Comparison of ENCODE assay signal across 11 cellular contexts in genomic region chr1:87805661-87806376, GRCh38.
DNase-seq lines count a peak whose midpoint lies in the region; ATAC-seq and TF ChIP-seq lines count a peak whose summit lies in the region.
"Had no signal": no experiment of that assay in that cellular context is flagged by ENCODE, and none has a peak within 500 bp of the region (broad histone marks: within the 10 kb centered on the region; RNA-seq: fewer than 3 reads in every experiment).

No MANE protein-coding gene starts in this region.

- H2AFZ ChIP-seq in OCI-LY1 (ENCODE audit: low read length) = peak overlapping the region; percentile 81; the same call in 1 of the 2 replicates

- H3K79me2 ChIP-seq in OCI-LY1 (ENCODE audit: insufficient read depth, low read length) = no peaks in the 10 kb centered on the region

- H3K4me1 Mint-ChIP-seq in glutamatergic neuron (ENCODE audit: low read depth, unreplicated experiment) = no peaks in the 10 kb centered on the region

- no peak for ATAC-seq in HG03565 (IDR thresholded peaks at IDR 0.05; ENCODE audit: unreplicated experiment)
- ATAC-seq: CD8-positive, alpha-beta T cell had no signal

- no peaks in the 10 kb centered on the region; the same call in 1 of the 2 replicates for H3K9me3 ChIP-seq in OCI-LY1 (ENCODE audit: low read length)

- no peaks in the 10 kb centered on the region for H3K36me3 ChIP-seq in BJ (ENCODE audit: control insufficient read depth, insufficient read depth, low read length)
- H3K36me3 ChIP-seq in OCI-LY1 (ENCODE audit: insufficient read depth, low read length) = no peaks in the 10 kb centered on the region; the same call in 1 of the 2 replicates

- H4K20me1 ChIP-seq in OCI-LY1 (ENCODE audit: insufficient read depth, low read length) = no peaks in the 10 kb centered on the region

- no peaks in the 10 kb centered on the region for H3K9me2 ChIP-seq in OCI-LY1 (ENCODE audit: low read depth, low read length)

- H3K27ac Mint-ChIP-seq in glutamatergic neuron (ENCODE audit: unreplicated experiment) = no peak overlapping the region
- H3K27ac Mint-ChIP-seq: CD8-positive, alpha-beta T cell had no signal

- CTCF ChIA-PET in BJ (lab: Yijun Ruan, JAX) = interaction anchor here (0.6 to 1.0 kb wide), 3 partner anchors 10 to 148 kb away, joined by 4 to 5 read pairs (median 4); no protein-coding TSS in a partner anchor

- no peak overlapping the region for H3K27ac ChIP-seq in OCI-LY1 (ENCODE audit: low read depth, low read length, poor library complexity, severe bottlenecking)

- no peaks in the 10 kb centered on the region for H3K27me3 Mint-ChIP-seq in glutamatergic neuron (ENCODE audit: unreplicated experiment)

- H3K27me3 ChIP-seq in BJ (ENCODE audit: control insufficient read depth, insufficient read depth, low read length) (no peaks in the 10 kb centered on the region), OCI-LY1 (ENCODE audit: insufficient read depth, low read length) (no peaks in the 10 kb centered on the region)

- no peaks in the 10 kb centered on the region for H3K9me3 Mint-ChIP-seq in glutamatergic neuron (ENCODE audit: unreplicated experiment)
- H3K9me3 Mint-ChIP-seq: CD8-positive, alpha-beta T cell had no signal

- H3K4me3 ChIP-seq in BJ (ENCODE audit: low read depth, low read length) (no peak overlapping the region), OCI-LY1 (ENCODE audit: low read depth, low read length, poor library complexity, severe bottlenecking) (no peak overlapping the region), epithelial cell of proximal tubule (ENCODE audit: low read depth, low read length) (peak overlapping the region; percentile 39)

- no peaks in the 10 kb centered on the region for H3K36me3 Mint-ChIP-seq in glutamatergic neuron (ENCODE audit: unreplicated experiment)
- H3K36me3 Mint-ChIP-seq: CD8-positive, alpha-beta T cell had no signal

- DNase-seq in BJ (ENCODE audit: low read depth) (peak; percentile 81), epithelial cell of proximal tubule (ENCODE audit: low read depth) (peak; percentile 66), non-pigmented ciliary epithelial cell (ENCODE audit: low read depth) (peak; percentile 24), NCI-H82 treated with DMSO at 0.1 percent for 48 hours (lab: John Stamatoyannopoulos, UW; ENCODE audit: unreplicated experiment) (no peak), glutamatergic neuron (no peak)
- no peak for DNase-seq in stimulated activated CD4-positive, alpha-beta T cell treated with anti-CD3 and anti-CD28 coated beads, Interleukin-2, amount 100 ng/mL, for 48 hours
- DNase-seq: CD8-positive, alpha-beta T cell; NCI-H2107; stimulated activated naive CD4-positive, alpha-beta T cell treated with Interleukin-2 at 50 U/mL for 16 hours had no signal

- POLR2A ChIA-PET in BJ (lab: Charles Lee) = no interaction called here

- H3K4me1 ChIP-seq in OCI-LY1 (ENCODE audit: insufficient read depth, low read length, severe bottlenecking) = no peaks in the 10 kb centered on the region

- no peak overlapping the region for H3K4me2 ChIP-seq in OCI-LY1 (ENCODE audit: low read length)

- H3K9ac ChIP-seq in OCI-LY1 (ENCODE audit: low read length) = no peak overlapping the region

- H3F3A ChIP-seq in OCI-LY1 (ENCODE audit: insufficient read depth, low read length) = no peaks in the 10 kb centered on the region

- no peak overlapping the region for H3K4me3 Mint-ChIP-seq in glutamatergic neuron (ENCODE audit: unreplicated experiment)
- H3K4me3 Mint-ChIP-seq: CD8-positive, alpha-beta T cell had no signal

- TF ChIP-seq CTCF in BJ (IDR thresholded peaks at IDR 0.05; ENCODE audit: insufficient read depth, low read depth, low read length) (no peak), OCI-LY1 (IDR thresholded peaks at IDR 0.05; ENCODE audit: low read length) (no peak), epithelial cell of proximal tubule (conservative IDR thresholded peaks at IDR 0.05; ENCODE audit: low read depth, low read length) (no peak), glutamatergic neuron (IDR thresholded peaks at IDR 0.05; ENCODE audit: partially characterized antibody, unreplicated experiment) (no peak)

Comparison
In these comparisons a context has a peak if more than half of its experiments do, and no peak if none do; other contexts are left out.
1. DNase-seq: peak in BJ (single experiment), epithelial cell of proximal tubule (single experiment) and non-pigmented ciliary epithelial cell (single experiment); none in NCI-H82 treated with DMSO at 0.1 percent for 48 hours (single experiment), glutamatergic neuron (single experiment) and stimulated activated CD4-positive, alpha-beta T cell treated with anti-CD3 and anti-CD28 coated beads, Interleukin-2, amount 100 ng/mL, for 48 hours (0 of 2).